Comparison of ENCODE assay signal across 8 cellular contexts in genomic region chr11:117843666-117844484, GRCh38. TPM values are rescaled to one million over a fixed set of nuclear protein-coding genes. Genes with fewer than 3 reads are reported as not detected.
DNase-seq lines count a peak whose midpoint lies in the region; ATAC-seq and TF ChIP-seq lines count a peak whose summit lies in the region.

No MANE protein-coding gene starts in this region.

- H3K4me1 ChIP-seq in DOHH2 (ENCODE audit: control insufficient read depth, low read length) (no peaks in the 10 kb centered on the region), uterus (no peaks in the 10 kb centered on the region)

- no peak overlapping the region for H3K4me3 Mint-ChIP-seq in progenitor cell of endocrine pancreas (ENCODE audit: low read depth)

- H3K4me2 ChIP-seq in DOHH2 (ENCODE audit: low read length), result no peak overlapping the region

- TF ChIP-seq CTCF in DOHH2 (IDR thresholded peaks at IDR 0.05; ENCODE audit: low read depth, low read length, poor library complexity, severe bottlenecking) (peak; percentile 97), progenitor cell of endocrine pancreas (IDR thresholded peaks at IDR 0.05; ENCODE audit: unreplicated experiment) (peak; percentile 89), uterus (IDR thresholded peaks at IDR 0.05) (peak; percentile 98 to 100 (median 99))

- no peaks in the 10 kb centered on the region for H4K20me1 ChIP-seq in DOHH2 (ENCODE audit: control insufficient read depth, insufficient read depth, low read depth, low read length)

- no peaks in the 10 kb centered on the region for H3F3A ChIP-seq in DOHH2 (ENCODE audit: control insufficient read depth, insufficient read depth)

- no peaks in the 10 kb centered on the region for H3K9me2 ChIP-seq in DOHH2 (replicated peaks; ENCODE audit: control insufficient read depth, low read length)

- no peaks in the 10 kb centered on the region for H3K4me1 Mint-ChIP-seq in progenitor cell of endocrine pancreas (ENCODE audit: low read depth)

- H3K4me3 ChIP-seq in DOHH2 (ENCODE audit: low read length), result no peak overlapping the region
- H3K4me3 ChIP-seq in uterus, result no peak overlapping the region

- H3K9me3 ChIP-seq in DOHH2 (ENCODE audit: control insufficient read depth, insufficient read depth, low read length) (no peaks in the 10 kb centered on the region), KOPT-K1 (ENCODE audit: insufficient read depth, low read length, poor library complexity, severe bottlenecking) (no peaks in the 10 kb centered on the region), uterus (no peaks in the 10 kb centered on the region)

- H3K36me3 ChIP-seq in DOHH2 (ENCODE audit: control insufficient read depth, low read length) (no peaks in the 10 kb centered on the region), KOPT-K1 (ENCODE audit: insufficient read depth, low read length) (no peaks in the 10 kb centered on the region), uterus (no peaks in the 10 kb centered on the region)

- TF ChIP-seq POLR2A in uterus (IDR thresholded peaks at IDR 0.05), result no peak

- H3K79me2 ChIP-seq in DOHH2 (ENCODE audit: control insufficient read depth, low read length), result no peaks in the 10 kb centered on the region

- intact Hi-C loops in Right ventricle myocardium inferior (cut with DNase I) (loop anchor here (1.0 to 2.0 kb wide), 2 partner anchors 103 to 209 kb away; no protein-coding TSS in a partner anchor), uterus (cut with DNase I; ENCODE audit: low total_unique reads) (loop anchor here (2.0 kb wide), 1 partner anchor 103 kb away; no protein-coding TSS in a partner anchor)

- no peaks in the 10 kb centered on the region for H3K27me3 Mint-ChIP-seq in progenitor cell of endocrine pancreas

- H3K27ac Mint-ChIP-seq in activated naive CD4-positive, alpha-beta T cell treated with anti-CD3 and anti-CD28 coated beads, Interleukin-2, amount 50 U/mL, for 72 hours, result no peak overlapping the region
- H3K27ac Mint-ChIP-seq in progenitor cell of endocrine pancreas, result no peak overlapping the region

- DNase-seq in SW480 (ENCODE audit: low spot score) (peak; percentile 52), Right ventricle myocardium inferior (ENCODE audit: missing footprints) (peak; percentile 90), progenitor cell of endocrine pancreas (ENCODE audit: low spot score, unreplicated experiment) (peak; percentile 74), uterus (peak; percentile 85 to 86)
- peak; percentile 74 to 85 for DNase-seq in activated naive CD4-positive, alpha-beta T cell treated with anti-CD3 and anti-CD28 coated beads, Interleukin-2, amount 50 U/mL, for 72 hours (ENCODE audit: low spot score in 2 of 2)

- peak; percentile 75 to 77 for ATAC-seq in activated naive CD4-positive, alpha-beta T cell treated with anti-CD3 and anti-CD28 coated beads, Interleukin-2, amount 50 U/mL, for 72 hours
- ATAC-seq in Right ventricle myocardium inferior (peak; percentile 72), HG02588 (IDR thresholded peaks at IDR 0.05; ENCODE audit: unreplicated experiment) (no peak)

- no peaks in the 10 kb centered on the region for H3K9me3 Mint-ChIP-seq in activated naive CD4-positive, alpha-beta T cell treated with anti-CD3 and anti-CD28 coated beads, Interleukin-2, amount 50 U/mL, for 72 hours
- H3K9me3 Mint-ChIP-seq in progenitor cell of endocrine pancreas (ENCODE audit: low read depth), result no peaks in the 10 kb centered on the region

- H3K27ac ChIP-seq in DOHH2 (ENCODE audit: low read depth, low read length) (no peak overlapping the region), KOPT-K1 (ENCODE audit: low read depth, low read length, poor library complexity, severe bottlenecking) (peak overlapping the region; percentile 28), uterus (peak overlapping the region in 1 of 2 donors; percentile 12)

- H3K27me3 ChIP-seq in DOHH2 (ENCODE audit: control insufficient read depth, low read length), result peaks cover 8% of the 10 kb centered on the region; the same call in 1 of the 2 replicates
- H3K27me3 ChIP-seq in uterus, result no peaks in the 10 kb centered on the region

- no peaks in the 10 kb centered on the region for H3K36me3 Mint-ChIP-seq in activated naive CD4-positive, alpha-beta T cell treated with anti-CD3 and anti-CD28 coated beads, Interleukin-2, amount 50 U/mL, for 72 hours
- H3K36me3 Mint-ChIP-seq in progenitor cell of endocrine pancreas (ENCODE audit: insufficient read depth), result no peaks in the 10 kb centered on the region

RNA-seq across cellular contexts. Expression of gene FXYD2, which starts 19.3 kb away (rescaled TPM):
- 1 to 10 TPM; 1.6 to 4.8 TPM for total RNA-seq in activated naive CD4-positive, alpha-beta T cell treated with anti-CD3 and anti-CD28 coated beads, Interleukin-2, amount 50 U/mL, for 72 hours
- total RNA-seq in Right ventricle myocardium inferior (2.7 TPM), progenitor cell of endocrine pancreas (7.4 and 7.7 TPM in 2 replicates), uterus (10 to 100 TPM in 1 of 4 donors, 1 to 10 TPM in 3; 2.1 to 36.4 (median 6.2) TPM)

RNA-seq across cellular contexts. Expression of gene FXYD6, which starts 32.6 kb away (rescaled TPM):
- under 1 TPM in 1 of 2 donors, not detected in 1; 0.31 TPM for total RNA-seq in activated naive CD4-positive, alpha-beta T cell treated with anti-CD3 and anti-CD28 coated beads, Interleukin-2, amount 50 U/mL, for 72 hours
- total RNA-seq in Right ventricle myocardium inferior (41.2 TPM), progenitor cell of endocrine pancreas (26.1 and 28.5 TPM in 2 replicates), uterus (100 to 1,000 TPM in 3 of 4 donors, 10 to 100 TPM in 1; 85.3 to 307 (median 192) TPM)

RNA-seq across cellular contexts. Expression of gene DSCAML1, which starts 46.9 kb away (rescaled TPM):
- total RNA-seq in activated naive CD4-positive, alpha-beta T cell treated with anti-CD3 and anti-CD28 coated beads, Interleukin-2, amount 50 U/mL, for 72 hours, result 1 to 10 TPM; 2.5 to 5.0 TPM
- total RNA-seq in Right ventricle myocardium inferior (0.22 TPM), progenitor cell of endocrine pancreas (2.1 and 2.7 TPM in 2 replicates), uterus (10 to 100 TPM in 1 of 4 donors, 1 to 10 TPM in 2, under 1 TPM in 1; 0.29 to 29.1 (median 3.4) TPM)

Comparison
In these comparisons a context has a peak if more than half of its experiments do, and no peak if none do; other contexts are left out.
1. RNA of gene FXYD6, which starts 32.6 kb away (total RNA-seq): 85.3 to 307 TPM in uterus, 41.2 TPM in Right ventricle myocardium inferior (single experiment) and 26.1 to 28.5 TPM in progenitor cell of endocrine pancreas; 0.31 TPM in activated naive CD4-positive, alpha-beta T cell treated with anti-CD3 and anti-CD28 coated beads, Interleukin-2, amount 50 U/mL, for 72 hours; every median in the first group is over 10 times any median in the second.
2. Peak in every context shown above with its lines, with median percentiles within 50 percentile points of each other: CTCF ChIP-seq and DNase-seq.